Comparison of ENCODE assay signal across 10 cellular contexts in the genomic region with DNA sequence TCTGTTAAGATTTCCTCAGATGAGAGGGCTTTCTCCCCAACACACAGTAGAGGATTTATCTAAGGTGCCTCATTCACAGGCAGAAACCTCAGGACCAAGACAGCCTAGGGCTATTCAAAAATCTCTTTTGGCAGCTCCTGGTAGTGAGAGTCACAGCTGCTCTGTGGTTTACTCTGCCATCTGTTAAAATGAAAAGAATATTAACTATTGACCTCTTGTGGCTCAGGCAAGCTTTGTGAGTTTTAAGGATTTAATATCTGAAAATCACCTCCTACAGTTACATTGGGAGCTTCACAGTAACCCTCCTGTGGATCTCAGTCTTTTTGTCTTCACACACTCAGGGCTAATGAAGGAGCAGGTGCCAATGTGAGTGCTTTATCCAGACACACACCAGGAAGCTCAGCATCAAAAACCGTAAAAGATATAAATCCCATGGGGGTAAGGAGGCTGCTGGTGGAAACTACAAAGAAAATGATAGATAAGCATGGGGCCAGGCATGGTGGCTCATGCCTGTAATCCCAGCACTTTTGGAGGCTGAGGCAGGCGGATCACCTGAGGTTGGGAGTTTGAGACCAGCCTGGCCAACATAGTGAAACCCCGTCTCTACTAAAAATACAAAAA. TPM values are rescaled to one million over a fixed set of nuclear protein-coding genes. Genes with fewer than 3 reads are reported as not detected.
DNase-seq lines count a peak whose midpoint lies in the region; ATAC-seq, FAIRE-seq and TF ChIP-seq lines count a peak whose summit lies in the region.
"Had no signal": no experiment of that assay in that cellular context is flagged by ENCODE, and none has a peak within 500 bp of the region (broad histone marks: within the 10 kb centered on the region; RNA-seq: fewer than 3 reads in every experiment).

No MANE protein-coding gene starts in this region.

- no peak for TF ChIP-seq CTCF in upper lobe of right lung (IDR thresholded peaks at IDR 0.05)

- peak; percentile 92 for FAIRE-seq in GM18507 (lab: Jason Lieb, UNC)

- H3K4me1 ChIP-seq in upper lobe of right lung: no peaks in the 10 kb centered on the region

- no peak overlapping the region for H3K27ac ChIP-seq in upper lobe of right lung

- no peaks in the 10 kb centered on the region for H3K36me3 ChIP-seq in upper lobe of right lung

- DNase-seq in GM18507 (ENCODE audit: extremely low spot score, insufficient read length, low read depth): peak; percentile 44
- peak; percentile 78 for DNase-seq in NCI-H82 (lab: John Stamatoyannopoulos, UW)
- DNase-seq in DMS53 (lab: John Stamatoyannopoulos, UW): no peak
- DNase-seq in EL: no peak
- DNase-seq in nucleus accumbens (lab: John Stamatoyannopoulos, UW): no peak
- no peak for DNase-seq in upper lobe of right lung
- DNase-seq: activated naive CD8-positive, alpha-beta T cell treated with anti-CD3 and anti-CD28 coated beads, Interleukin-2, amount 10 ng/mL, durations not matched to agents 7 days and 5 days; stimulated activated CD4-positive, alpha-beta T cell treated with anti-CD3 and anti-CD28 coated beads, Interleukin-4, amount 100 ng/mL, for 24 hours had no signal

- no peak overlapping the region for H3K4me3 ChIP-seq in upper lobe of right lung

- intact Hi-C loops in upper lobe of right lung (cut with DNase I): no loop called here

- peak; percentile 88 for ATAC-seq in GM21737 (IDR thresholded peaks at IDR 0.05; ENCODE audit: unreplicated experiment)
- peak; percentile 89 for ATAC-seq in HG03469 (IDR thresholded peaks at IDR 0.05; ENCODE audit: unreplicated experiment)
- no peak for ATAC-seq in upper lobe of right lung

- H3K27me3 ChIP-seq in upper lobe of right lung: no peaks in the 10 kb centered on the region

- H3K9me3 ChIP-seq in upper lobe of right lung: no peaks in the 10 kb centered on the region

RNA-seq across cellular contexts. Expression of a gene that starts 29.7 kb away (rescaled TPM):
- not detected for total RNA-seq in upper lobe of right lung
- total RNA-seq: activated naive CD8-positive, alpha-beta T cell treated with anti-CD3 and anti-CD28 coated beads, Interleukin-2, amount 10 ng/mL, durations not matched to agents 7 days and 5 days had no signal

Comparison
In these comparisons a context has a peak if more than half of its experiments do, and no peak if none do; other contexts are left out.
1. DNase-seq: peak in GM18507 (single experiment) and NCI-H82 (single experiment); none in DMS53 (single experiment), EL (single experiment), nucleus accumbens (0 of 56) and upper lobe of right lung (single experiment).